In the genomic region with DNA sequence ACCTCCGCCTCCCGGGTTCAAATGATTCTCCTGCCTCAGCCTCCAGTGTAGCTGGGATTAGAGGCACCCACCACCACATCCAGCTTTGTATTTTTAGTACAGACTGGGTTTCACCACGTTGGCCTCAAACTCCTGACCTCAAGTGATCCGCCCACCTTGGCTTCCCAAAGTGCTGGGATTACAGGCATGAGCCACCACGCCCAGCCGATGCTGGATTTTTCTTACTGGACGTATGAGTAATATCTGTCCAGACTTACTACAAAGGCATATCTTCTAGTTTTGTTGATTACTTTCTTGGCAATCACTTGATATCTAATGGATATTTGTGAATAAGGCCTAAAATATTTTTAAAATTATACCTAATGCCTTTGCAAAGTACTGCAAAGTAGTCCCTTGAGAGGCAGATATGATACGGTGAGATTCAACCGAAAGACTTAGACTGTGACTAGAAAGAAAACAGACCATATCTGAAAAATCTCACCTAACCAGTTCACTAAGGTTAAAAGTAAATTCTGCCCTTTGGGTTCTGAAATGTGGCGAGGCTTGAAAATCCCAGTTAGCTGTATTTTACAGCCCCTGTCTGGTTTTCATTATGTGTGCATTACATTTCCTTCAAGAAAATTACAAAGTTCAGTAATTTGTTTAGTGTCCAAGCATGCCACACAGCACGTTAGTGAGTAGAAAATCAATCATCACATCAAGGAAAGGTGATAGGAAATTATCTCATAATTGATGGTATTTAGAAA, we compare ENCODE assay signal across 1 cellular context.
TF ChIP-seq lines count a peak whose summit lies in the region.

No MANE protein-coding gene starts in this region.

TF ChIP-seq in GM12878, 131 proteins besides CTCF, POLR2A, EP300 and RAD21:
- no peak for TF ChIP-seq MYC (IDR thresholded peaks at IDR 0.05; ENCODE audit: insufficient read depth, insufficient read length, insufficient replicate concordance, low read length, severe bottlenecking)
- TF ChIP-seq CBX3 (IDR thresholded peaks at IDR 0.05; ENCODE audit: borderline replicate concordance, low read depth): no peak
- no peak for TF ChIP-seq SMAD1 (IDR thresholded peaks at IDR 0.05; ENCODE audit: low read depth, partially characterized antibody)
- no peak for TF ChIP-seq LARP7 (IDR thresholded peaks at IDR 0.05)
- no peak for TF ChIP-seq RAD51 (IDR thresholded peaks at IDR 0.05)
- no peak for TF ChIP-seq ZNF622 (IDR thresholded peaks at IDR 0.05)
- no peak for TF ChIP-seq SPI1 (IDR thresholded peaks at IDR 0.05; ENCODE audit: borderline replicate concordance, insufficient read depth, low read depth, low read length)
- TF ChIP-seq NR2F1 (conservative IDR thresholded peaks at IDR 0.05): no peak
- TF ChIP-seq CHD4 (IDR thresholded peaks at IDR 0.05): no peak
